8 cellular contexts compared by ENCODE assay signal in genomic region chr2:191218292-191218898, GRCh38. TPM values are rescaled to one million over a fixed set of nuclear protein-coding genes. Genes with fewer than 3 reads are reported as not detected.
DNase-seq lines count a peak whose midpoint lies in the region; ATAC-seq, FAIRE-seq and TF ChIP-seq lines count a peak whose summit lies in the region.

No MANE protein-coding gene starts in this region.

- H3K4me1 Mint-ChIP-seq in T-helper 17 cell, result no peaks in the 10 kb centered on the region

- no peak overlapping the region for H3K27ac Mint-ChIP-seq in T-helper 17 cell

- H3K9ac ChIP-seq in HUES64 (ENCODE audit: low read depth, low read length) (peak overlapping the region; percentile 23; the same call in 1 of the 2 replicates), kidney (ENCODE audit: low read length in 2 of 2) (no peak overlapping the region)

- ATAC-seq in GM18870 (IDR thresholded peaks at IDR 0.05; ENCODE audit: unreplicated experiment) (peak; percentile 43), T-helper 17 cell (no peak)

- WGBS in HUES64, result 27% methylated on average over 4 of the region's 5 CpGs

- no peak for FAIRE-seq in kidney (lab: Jason Lieb, UNC)

- DNase-seq in Ammon's horn (ENCODE audit: low spot score), result peak; percentile 72
- peak; percentile 82 for DNase-seq in RPMI7951 (ENCODE audit: low read depth)
- DNase-seq in brain pericyte (ENCODE audit: low read depth, low spot score), result peak; percentile 68
- DNase-seq in kidney, result no peak
- DNase-seq in stimulated activated CD8-positive, alpha-beta memory T cell treated with anti-CD3 and anti-CD28 coated beads, Interleukin-2, amount 100 ng/mL, for 48 hours (ENCODE audit: low read depth in 2 of 2), result peak; percentile 32 to 40
- DNase-seq in T-helper 17 cell, result no peak

- no peaks in the 10 kb centered on the region for H3K36me3 Mint-ChIP-seq in T-helper 17 cell (ENCODE audit: low read depth)

- no peaks in the 10 kb centered on the region for H3K27me3 Mint-ChIP-seq in T-helper 17 cell

- H3K27ac ChIP-seq in HUES64 (ENCODE audit: low read depth, low read length) (no peak overlapping the region), kidney (ENCODE audit: low read depth in 2 of 2, low read length in 2 of 2) (no peak overlapping the region)

- intact Hi-C loops in kidney (cut with DNase I), result no loop called here

- no peak overlapping the region for H3K4me3 ChIP-seq in HUES64 (ENCODE audit: low read length)
- no peak overlapping the region for H3K4me3 ChIP-seq in kidney (ENCODE audit: low read length in 2 of 2)

- no peaks in the 10 kb centered on the region for H3K27me3 ChIP-seq in HUES64 (ENCODE audit: insufficient read depth, low read length)

- peaks cover 12% of the 10 kb centered on the region for H3K4me1 ChIP-seq in HUES64 (ENCODE audit: insufficient read depth, low read length)
- no peaks in the 10 kb centered on the region for H3K4me1 ChIP-seq in kidney (ENCODE audit: control insufficient read depth in 1 of 2, insufficient read depth in 1 of 2, low read depth in 1 of 2, low read length in 2 of 2)

- no peaks in the 10 kb centered on the region for H3K9me3 ChIP-seq in HUES64 (ENCODE audit: insufficient read depth, low read depth, low read length)
- no peaks in the 10 kb centered on the region for H3K9me3 ChIP-seq in kidney (ENCODE audit: control insufficient read depth in 1 of 2, low read length in 2 of 2)
- no peaks in the 10 kb centered on the region for H3K9me3 ChIP-seq in T-helper 17 cell (ENCODE audit: control insufficient read depth, low read length, poor library complexity, severe bottlenecking)

- H3K36me3 ChIP-seq in HUES64 (ENCODE audit: insufficient read depth, low read length), result no peaks in the 10 kb centered on the region
- no peaks in the 10 kb centered on the region for H3K36me3 ChIP-seq in kidney (ENCODE audit: control insufficient read depth in 1 of 2, insufficient read depth in 2 of 2, low read length in 2 of 2)

- H3K4me3 Mint-ChIP-seq in T-helper 17 cell, result no peak overlapping the region

- TF ChIP-seq CTCF in kidney (IDR thresholded peaks at IDR 0.05; ENCODE audit: borderline replicate concordance, extremely low read depth, insufficient read depth), result peak; percentile 57

RNA-seq across cellular contexts. Expression of gene MYO1B, which starts 26.8 kb away (rescaled TPM):
- 48.2 TPM for polyA plus RNA-seq in HUES64 (2013, experiment 1 of 2)
- polyA plus RNA-seq in HUES64 (2013, experiment 2 of 2), result 47.1 TPM
- total RNA-seq in RPMI7951 (2014; rRNA removed; shearing (Covaris generic)), result 173 and 185 TPM in 2 replicates
- total RNA-seq in kidney (64.8 TPM), T-helper 17 cell (under 1 TPM; 0.23 to 0.52 TPM)
- 24.5 TPM for polyA plus RNA-seq in kidney (ENCODE audit: insufficient read depth, low read depth, low replicate concordance)

Comparison
In these comparisons a context has a peak if more than half of its experiments do, and no peak if none do; other contexts are left out.
1. DNase-seq: peak in Ammon's horn (single experiment), RPMI7951 (single experiment), brain pericyte (single experiment) and stimulated activated CD8-positive, alpha-beta memory T cell treated with anti-CD3 and anti-CD28 coated beads, Interleukin-2, amount 100 ng/mL, for 48 hours (2 of 2); none in kidney (single experiment) and T-helper 17 cell (0 of 3).
2. RNA of gene MYO1B, which starts 26.8 kb away (total RNA-seq): 173 to 185 TPM in RPMI7951 and 64.8 TPM in kidney (single experiment); 0.23 to 0.52 TPM in T-helper 17 cell; every median in the first group is over 10 times any median in the second.